In the genomic region with DNA sequence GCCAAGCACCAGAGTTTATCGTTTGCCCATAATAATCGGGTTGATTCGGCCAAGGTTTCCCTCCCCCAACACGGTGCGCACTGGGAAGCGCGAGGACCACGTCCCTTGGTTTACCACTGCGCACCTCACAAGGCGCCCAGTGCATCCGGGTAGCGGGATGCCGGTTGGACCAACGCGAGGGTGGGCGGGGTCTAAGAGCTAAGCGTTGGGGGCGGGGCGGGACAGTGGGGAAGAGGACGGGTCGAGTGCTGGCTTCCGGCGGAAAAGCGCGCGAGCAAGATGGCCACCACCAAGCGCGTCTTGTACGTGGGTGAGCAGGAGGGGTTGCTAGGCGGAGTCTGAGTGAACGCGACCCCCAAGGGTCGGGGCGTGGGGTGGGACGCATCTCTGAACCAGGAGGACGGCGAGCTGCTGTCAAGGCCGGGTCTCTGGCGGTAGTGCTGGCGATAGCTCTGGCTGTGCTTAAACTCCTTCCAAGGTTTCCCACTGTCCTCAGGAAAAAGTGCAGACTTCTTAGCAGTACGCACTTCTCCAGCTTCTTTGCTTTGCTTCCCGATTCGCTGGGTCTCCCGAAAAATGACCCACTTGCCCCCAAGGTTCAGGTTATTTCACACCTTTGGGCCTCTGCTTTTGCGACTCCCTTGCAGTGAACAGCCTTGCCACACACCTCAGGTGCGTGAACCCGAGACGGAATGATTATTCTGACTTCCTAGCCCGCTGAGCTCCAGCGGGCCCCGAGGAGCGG, we compare ENCODE assay signal across 1 cellular context.
TF ChIP-seq lines count a peak whose summit lies in the region.

A gene (plus strand): TSS at position 261 of the 745 bp plus-strand sequence. CDS start 19 bp downstream, at position 280.

TF ChIP-seq in K562, 482 proteins besides CTCF, POLR2A, EP300 and RAD21 (continued from another document and continues in another):
- TF ChIP-seq, protein P1, sequence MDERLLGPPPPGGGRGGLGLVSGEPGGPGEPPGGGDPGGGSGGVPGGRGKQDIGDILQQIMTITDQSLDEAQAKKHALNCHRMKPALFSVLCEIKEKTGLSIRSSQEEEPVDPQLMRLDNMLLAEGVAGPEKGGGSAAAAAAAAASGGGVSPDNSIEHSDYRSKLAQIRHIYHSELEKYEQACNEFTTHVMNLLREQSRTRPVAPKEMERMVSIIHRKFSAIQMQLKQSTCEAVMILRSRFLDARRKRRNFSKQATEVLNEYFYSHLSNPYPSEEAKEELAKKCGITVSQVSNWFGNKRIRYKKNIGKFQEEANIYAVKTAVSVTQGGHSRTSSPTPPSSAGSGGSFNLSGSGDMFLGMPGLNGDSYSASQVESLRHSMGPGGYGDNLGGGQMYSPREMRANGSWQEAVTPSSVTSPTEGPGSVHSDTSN (CRISPR knock-in tag; IDR thresholded peaks at IDR 0.05; ENCODE audit: low read depth), result no peak
- TF ChIP-seq, protein P1 (tag; conservative IDR thresholded peaks at IDR 0.05; ENCODE audit: low read depth), result no peak
- TF ChIP-seq, protein P2, sequence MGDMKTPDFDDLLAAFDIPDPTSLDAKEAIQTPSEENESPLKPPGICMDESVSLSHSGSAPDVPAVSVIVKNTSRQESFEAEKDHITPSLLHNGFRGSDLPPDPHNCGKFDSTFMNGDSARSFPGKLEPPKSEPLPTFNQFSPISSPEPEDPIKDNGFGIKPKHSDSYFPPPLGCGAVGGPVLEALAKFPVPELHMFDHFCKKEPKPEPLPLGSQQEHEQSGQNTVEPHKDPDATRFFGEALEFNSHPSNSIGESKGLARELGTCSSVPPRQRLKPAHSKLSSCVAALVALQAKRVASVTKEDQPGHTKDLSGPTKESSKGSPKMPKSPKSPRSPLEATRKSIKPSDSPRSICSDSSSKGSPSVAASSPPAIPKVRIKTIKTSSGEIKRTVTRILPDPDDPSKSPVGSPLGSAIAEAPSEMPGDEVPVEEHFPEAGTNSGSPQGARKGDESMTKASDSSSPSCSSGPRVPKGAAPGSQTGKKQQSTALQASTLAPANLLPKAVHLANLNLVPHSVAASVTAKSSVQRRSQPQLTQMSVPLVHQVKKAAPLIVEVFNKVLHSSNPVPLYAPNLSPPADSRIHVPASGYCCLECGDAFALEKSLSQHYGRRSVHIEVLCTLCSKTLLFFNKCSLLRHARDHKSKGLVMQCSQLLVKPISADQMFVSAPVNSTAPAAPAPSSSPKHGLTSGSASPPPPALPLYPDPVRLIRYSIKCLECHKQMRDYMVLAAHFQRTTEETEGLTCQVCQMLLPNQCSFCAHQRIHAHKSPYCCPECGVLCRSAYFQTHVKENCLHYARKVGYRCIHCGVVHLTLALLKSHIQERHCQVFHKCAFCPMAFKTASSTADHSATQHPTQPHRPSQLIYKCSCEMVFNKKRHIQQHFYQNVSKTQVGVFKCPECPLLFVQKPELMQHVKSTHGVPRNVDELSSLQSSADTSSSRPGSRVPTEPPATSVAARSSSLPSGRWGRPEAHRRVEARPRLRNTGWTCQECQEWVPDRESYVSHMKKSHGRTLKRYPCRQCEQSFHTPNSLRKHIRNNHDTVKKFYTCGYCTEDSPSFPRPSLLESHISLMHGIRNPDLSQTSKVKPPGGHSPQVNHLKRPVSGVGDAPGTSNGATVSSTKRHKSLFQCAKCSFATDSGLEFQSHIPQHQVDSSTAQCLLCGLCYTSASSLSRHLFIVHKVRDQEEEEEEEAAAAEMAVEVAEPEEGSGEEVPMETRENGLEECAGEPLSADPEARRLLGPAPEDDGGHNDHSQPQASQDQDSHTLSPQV (IDR thresholded peaks at IDR 0.05), result peak; percentile 67; the same call in 1 of the 2 replicates
- TF ChIP-seq, protein P3, sequence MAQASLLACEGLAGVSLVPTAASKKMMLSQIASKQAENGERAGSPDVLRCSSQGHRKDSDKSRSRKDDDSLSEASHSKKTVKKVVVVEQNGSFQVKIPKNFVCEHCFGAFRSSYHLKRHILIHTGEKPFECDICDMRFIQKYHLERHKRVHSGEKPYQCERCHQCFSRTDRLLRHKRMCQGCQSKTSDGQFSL (CRISPR knock-in tag; IDR thresholded peaks at IDR 0.05), result no peak
- TF ChIP-seq, protein P3 (tag; IDR thresholded peaks at IDR 0.05), result no peak
- peak; percentile 86 for TF ChIP-seq RBBP5 (IDR thresholded peaks at IDR 0.05; ENCODE audit: borderline replicate concordance, insufficient read depth, low read length, poor library complexity, severe bottlenecking)
- peak; percentile 11 for TF ChIP-seq SMAD1 (IDR thresholded peaks at IDR 0.05; ENCODE audit: low read depth, low read length, partially characterized antibody)
- TF ChIP-seq CREB1 (IDR thresholded peaks at IDR 0.05), result no peak
- peak; percentile 50; the same call in 1 of the 2 replicates for TF ChIP-seq CREB1 (CRISPR knock-in tag; IDR thresholded peaks at IDR 0.05)
- no peak for TF ChIP-seq SMARCC2 (IDR thresholded peaks at IDR 0.05; ENCODE audit: low read depth)
- TF ChIP-seq, protein P4, sequence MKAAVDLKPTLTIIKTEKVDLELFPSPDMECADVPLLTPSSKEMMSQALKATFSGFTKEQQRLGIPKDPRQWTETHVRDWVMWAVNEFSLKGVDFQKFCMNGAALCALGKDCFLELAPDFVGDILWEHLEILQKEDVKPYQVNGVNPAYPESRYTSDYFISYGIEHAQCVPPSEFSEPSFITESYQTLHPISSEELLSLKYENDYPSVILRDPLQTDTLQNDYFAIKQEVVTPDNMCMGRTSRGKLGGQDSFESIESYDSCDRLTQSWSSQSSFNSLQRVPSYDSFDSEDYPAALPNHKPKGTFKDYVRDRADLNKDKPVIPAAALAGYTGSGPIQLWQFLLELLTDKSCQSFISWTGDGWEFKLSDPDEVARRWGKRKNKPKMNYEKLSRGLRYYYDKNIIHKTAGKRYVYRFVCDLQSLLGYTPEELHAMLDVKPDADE (conservative IDR thresholded peaks at IDR 0.05; ENCODE audit: control insufficient read depth, low read depth, low read length), result peak; percentile 22; the same call in 1 of the 2 replicates
- TF ChIP-seq PCBP1 (IDR thresholded peaks at IDR 0.05; ENCODE audit: low read depth, low read length, poor library complexity, severe bottlenecking), result no peak
- peak; percentile 58; the same call in 1 of the 2 replicates for TF ChIP-seq RB1 (IDR thresholded peaks at IDR 0.05; ENCODE audit: low read depth)
- TF ChIP-seq POLR2B (IDR thresholded peaks at IDR 0.05; ENCODE audit: low read depth, partially characterized antibody), result peak; percentile 93
- TF ChIP-seq TAF9B (IDR thresholded peaks at IDR 0.05; ENCODE audit: partially characterized antibody), result peak; percentile 89
- no peak for TF ChIP-seq PYGO2 (tag; IDR thresholded peaks at IDR 0.05)
- TF ChIP-seq HEY1 (CRISPR knock-in tag; IDR thresholded peaks at IDR 0.05; ENCODE audit: borderline replicate concordance), result no peak
- TF ChIP-seq, protein P5, sequence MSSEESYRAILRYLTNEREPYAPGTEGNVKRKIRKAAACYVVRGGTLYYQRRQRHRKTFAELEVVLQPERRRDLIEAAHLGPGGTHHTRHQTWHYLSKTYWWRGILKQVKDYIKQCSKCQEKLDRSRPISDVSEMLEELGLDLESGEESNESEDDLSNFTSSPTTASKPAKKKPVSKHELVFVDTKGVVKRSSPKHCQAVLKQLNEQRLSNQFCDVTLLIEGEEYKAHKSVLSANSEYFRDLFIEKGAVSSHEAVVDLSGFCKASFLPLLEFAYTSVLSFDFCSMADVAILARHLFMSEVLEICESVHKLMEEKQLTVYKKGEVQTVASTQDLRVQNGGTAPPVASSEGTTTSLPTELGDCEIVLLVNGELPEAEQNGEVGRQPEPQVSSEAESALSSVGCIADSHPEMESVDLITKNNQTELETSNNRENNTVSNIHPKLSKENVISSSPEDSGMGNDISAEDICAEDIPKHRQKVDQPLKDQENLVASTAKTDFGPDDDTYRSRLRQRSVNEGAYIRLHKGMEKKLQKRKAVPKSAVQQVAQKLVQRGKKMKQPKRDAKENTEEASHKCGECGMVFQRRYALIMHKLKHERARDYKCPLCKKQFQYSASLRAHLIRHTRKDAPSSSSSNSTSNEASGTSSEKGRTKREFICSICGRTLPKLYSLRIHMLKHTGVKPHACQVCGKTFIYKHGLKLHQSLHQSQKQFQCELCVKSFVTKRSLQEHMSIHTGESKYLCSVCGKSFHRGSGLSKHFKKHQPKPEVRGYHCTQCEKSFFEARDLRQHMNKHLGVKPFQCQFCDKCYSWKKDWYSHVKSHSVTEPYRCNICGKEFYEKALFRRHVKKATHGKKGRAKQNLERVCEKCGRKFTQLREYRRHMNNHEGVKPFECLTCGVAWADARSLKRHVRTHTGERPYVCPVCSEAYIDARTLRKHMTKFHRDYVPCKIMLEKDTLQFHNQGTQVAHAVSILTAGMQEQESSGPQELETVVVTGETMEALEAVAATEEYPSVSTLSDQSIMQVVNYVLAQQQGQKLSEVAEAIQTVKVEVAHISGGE (CRISPR knock-in tag; IDR thresholded peaks at IDR 0.05), result peak in 1 of 3 experiments; percentile 92; a peak in 2 of 6 replicates
- TF ChIP-seq, protein P6, sequence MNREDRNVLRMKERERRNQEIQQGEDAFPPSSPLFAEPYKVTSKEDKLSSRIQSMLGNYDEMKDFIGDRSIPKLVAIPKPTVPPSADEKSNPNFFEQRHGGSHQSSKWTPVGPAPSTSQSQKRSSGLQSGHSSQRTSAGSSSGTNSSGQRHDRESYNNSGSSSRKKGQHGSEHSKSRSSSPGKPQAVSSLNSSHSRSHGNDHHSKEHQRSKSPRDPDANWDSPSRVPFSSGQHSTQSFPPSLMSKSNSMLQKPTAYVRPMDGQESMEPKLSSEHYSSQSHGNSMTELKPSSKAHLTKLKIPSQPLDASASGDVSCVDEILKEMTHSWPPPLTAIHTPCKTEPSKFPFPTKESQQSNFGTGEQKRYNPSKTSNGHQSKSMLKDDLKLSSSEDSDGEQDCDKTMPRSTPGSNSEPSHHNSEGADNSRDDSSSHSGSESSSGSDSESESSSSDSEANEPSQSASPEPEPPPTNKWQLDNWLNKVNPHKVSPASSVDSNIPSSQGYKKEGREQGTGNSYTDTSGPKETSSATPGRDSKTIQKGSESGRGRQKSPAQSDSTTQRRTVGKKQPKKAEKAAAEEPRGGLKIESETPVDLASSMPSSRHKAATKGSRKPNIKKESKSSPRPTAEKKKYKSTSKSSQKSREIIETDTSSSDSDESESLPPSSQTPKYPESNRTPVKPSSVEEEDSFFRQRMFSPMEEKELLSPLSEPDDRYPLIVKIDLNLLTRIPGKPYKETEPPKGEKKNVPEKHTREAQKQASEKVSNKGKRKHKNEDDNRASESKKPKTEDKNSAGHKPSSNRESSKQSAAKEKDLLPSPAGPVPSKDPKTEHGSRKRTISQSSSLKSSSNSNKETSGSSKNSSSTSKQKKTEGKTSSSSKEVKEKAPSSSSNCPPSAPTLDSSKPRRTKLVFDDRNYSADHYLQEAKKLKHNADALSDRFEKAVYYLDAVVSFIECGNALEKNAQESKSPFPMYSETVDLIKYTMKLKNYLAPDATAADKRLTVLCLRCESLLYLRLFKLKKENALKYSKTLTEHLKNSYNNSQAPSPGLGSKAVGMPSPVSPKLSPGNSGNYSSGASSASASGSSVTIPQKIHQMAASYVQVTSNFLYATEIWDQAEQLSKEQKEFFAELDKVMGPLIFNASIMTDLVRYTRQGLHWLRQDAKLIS (CRISPR knock-in tag; IDR thresholded peaks at IDR 0.05), result 0 out of 2 replicates have a peak, but pooled peaks have one; percentile 79
- peak; percentile 70; the same call in 1 of the 2 replicates for TF ChIP-seq KAT7 (CRISPR knock-in tag; IDR thresholded peaks at IDR 0.05; ENCODE audit: borderline replicate concordance)
- TF ChIP-seq SAFB (IDR thresholded peaks at IDR 0.05; ENCODE audit: borderline replicate concordance, low read depth, low read length), result no peak; the same call in 1 of the 2 replicates
- TF ChIP-seq GABPB1 (CRISPR knock-in tag; IDR thresholded peaks at IDR 0.05), result peak; percentile 90
- TF ChIP-seq ATF7 (IDR thresholded peaks at IDR 0.05), result peak; percentile 44; the same call in 1 of the 2 replicates
- TF ChIP-seq, protein P7, sequence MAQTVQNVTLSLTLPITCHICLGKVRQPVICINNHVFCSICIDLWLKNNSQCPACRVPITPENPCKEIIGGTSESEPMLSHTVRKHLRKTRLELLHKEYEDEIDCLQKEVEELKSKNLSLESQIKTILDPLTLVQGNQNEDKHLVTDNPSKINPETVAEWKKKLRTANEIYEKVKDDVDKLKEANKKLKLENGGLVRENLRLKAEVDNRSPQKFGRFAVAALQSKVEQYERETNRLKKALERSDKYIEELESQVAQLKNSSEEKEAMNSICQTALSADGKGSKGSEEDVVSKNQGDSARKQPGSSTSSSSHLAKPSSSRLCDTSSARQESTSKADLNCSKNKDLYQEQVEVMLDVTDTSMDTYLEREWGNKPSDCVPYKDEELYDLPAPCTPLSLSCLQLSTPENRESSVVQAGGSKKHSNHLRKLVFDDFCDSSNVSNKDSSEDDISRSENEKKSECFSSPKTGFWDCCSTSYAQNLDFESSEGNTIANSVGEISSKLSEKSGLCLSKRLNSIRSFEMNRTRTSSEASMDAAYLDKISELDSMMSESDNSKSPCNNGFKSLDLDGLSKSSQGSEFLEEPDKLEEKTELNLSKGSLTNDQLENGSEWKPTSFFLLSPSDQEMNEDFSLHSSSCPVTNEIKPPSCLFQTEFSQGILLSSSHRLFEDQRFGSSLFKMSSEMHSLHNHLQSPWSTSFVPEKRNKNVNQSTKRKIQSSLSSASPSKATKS (CRISPR knock-in tag; IDR thresholded peaks at IDR 0.05), result no peak
- TF ChIP-seq, protein P8, sequence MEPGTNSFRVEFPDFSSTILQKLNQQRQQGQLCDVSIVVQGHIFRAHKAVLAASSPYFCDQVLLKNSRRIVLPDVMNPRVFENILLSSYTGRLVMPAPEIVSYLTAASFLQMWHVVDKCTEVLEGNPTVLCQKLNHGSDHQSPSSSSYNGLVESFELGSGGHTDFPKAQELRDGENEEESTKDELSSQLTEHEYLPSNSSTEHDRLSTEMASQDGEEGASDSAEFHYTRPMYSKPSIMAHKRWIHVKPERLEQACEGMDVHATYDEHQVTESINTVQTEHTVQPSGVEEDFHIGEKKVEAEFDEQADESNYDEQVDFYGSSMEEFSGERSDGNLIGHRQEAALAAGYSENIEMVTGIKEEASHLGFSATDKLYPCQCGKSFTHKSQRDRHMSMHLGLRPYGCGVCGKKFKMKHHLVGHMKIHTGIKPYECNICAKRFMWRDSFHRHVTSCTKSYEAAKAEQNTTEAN (CRISPR knock-in tag; IDR thresholded peaks at IDR 0.05), result 0 out of 2 replicates have a peak, but pooled peaks have one; percentile 77
- TF ChIP-seq GABPA (tag; conservative IDR thresholded peaks at IDR 0.05; ENCODE audit: low read depth), result peak; percentile 94
